In the genomic region with DNA sequence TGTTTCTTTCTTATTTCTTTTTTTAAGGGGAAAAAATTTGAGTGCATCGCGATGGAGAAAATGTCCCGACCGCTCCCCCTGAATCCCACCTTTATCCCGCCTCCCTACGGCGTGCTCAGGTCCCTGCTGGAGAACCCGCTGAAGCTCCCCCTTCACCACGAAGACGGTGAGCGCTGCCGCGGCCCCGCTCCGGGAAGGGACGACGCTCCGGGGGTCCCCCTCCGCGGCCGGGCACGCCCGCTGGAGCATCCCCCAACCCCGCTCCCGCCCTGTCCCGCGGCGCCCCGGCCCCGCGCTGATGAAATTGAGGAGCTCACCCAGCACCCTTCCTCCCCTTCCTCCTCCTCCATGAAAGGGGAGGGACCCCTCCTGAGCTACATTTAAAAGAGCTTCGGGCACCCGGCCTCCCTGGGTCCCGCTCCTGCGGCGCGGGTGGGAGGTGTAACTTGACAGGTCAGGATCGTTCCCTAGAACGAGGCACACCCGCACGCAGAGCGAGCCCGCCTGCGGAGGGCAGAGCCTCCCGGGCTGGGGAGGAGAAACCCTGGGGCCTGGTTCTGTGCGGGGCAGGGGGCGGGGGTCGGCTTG, we compare ENCODE assay signal across 8 cellular contexts. TPM values are rescaled to one million over a fixed set of nuclear protein-coding genes. Genes with fewer than 3 reads are reported as not detected.
DNase-seq lines count a peak whose midpoint lies in the region; ATAC-seq and TF ChIP-seq lines count a peak whose summit lies in the region.

No MANE protein-coding gene starts in this region.

- peaks cover 20% of the 10 kb centered on the region for H3K4me1 Mint-ChIP-seq in activated CD4-positive, alpha-beta memory T cell treated with anti-CD3 and anti-CD28 coated beads, Interleukin-2, amount 10 ng/mL, durations not matched to agents 7 days and 5 days

- no peaks in the 10 kb centered on the region for H3K36me3 Mint-ChIP-seq in activated CD4-positive, alpha-beta memory T cell treated with anti-CD3 and anti-CD28 coated beads, Interleukin-2, amount 10 ng/mL, durations not matched to agents 7 days and 5 days (ENCODE audit: low read depth)

- H3K27me3 Mint-ChIP-seq in activated CD4-positive, alpha-beta memory T cell treated with anti-CD3 and anti-CD28 coated beads, Interleukin-2, amount 10 ng/mL, durations not matched to agents 7 days and 5 days, result peaks cover 74% of the 10 kb centered on the region

- H3K4me3 ChIP-seq in fibroblast of pulmonary artery (replicated peaks; ENCODE audit: low read depth, low read length), result peak overlapping the region; percentile 40

- POLR2A ChIA-PET in activated CD4-positive, alpha-beta memory T cell treated with anti-CD3 and anti-CD28 coated beads, Interleukin-2, amount 10 ng/mL, durations not matched to agents 7 days and 5 days (lab: Charles Lee), result interaction anchor here (0.6 to 4.7 kb wide), 3 partner anchors 9 to 80 kb away, joined by 3 to 25 read pairs (median 3); no protein-coding TSS in a partner anchor

- H3K9me3 Mint-ChIP-seq in activated CD4-positive, alpha-beta memory T cell treated with anti-CD3 and anti-CD28 coated beads, Interleukin-2, amount 10 ng/mL, durations not matched to agents 7 days and 5 days, result no peaks in the 10 kb centered on the region

- no peak for TF ChIP-seq CTCF in GM20000 (IDR thresholded peaks at IDR 0.05; ENCODE audit: extremely low read depth, missing control alignments)
- no peak for TF ChIP-seq CTCF in fibroblast of pulmonary artery (IDR thresholded peaks at IDR 0.05; ENCODE audit: low read length, missing control alignments)
- TF ChIP-seq CTCF in omental fat pad (IDR thresholded peaks at IDR 0.05), result no peak

- no peak overlapping the region for H3K27ac Mint-ChIP-seq in activated CD4-positive, alpha-beta memory T cell treated with anti-CD3 and anti-CD28 coated beads, Interleukin-2, amount 10 ng/mL, durations not matched to agents 7 days and 5 days

- peak; percentile 12 for ATAC-seq in omental fat pad (ENCODE audit: low FRiP score)
- ATAC-seq in GM21723 (IDR thresholded peaks at IDR 0.05; ENCODE audit: unreplicated experiment), result no peak
- no peak for ATAC-seq in HG03439 (IDR thresholded peaks at IDR 0.05; ENCODE audit: unreplicated experiment)

- CTCF ChIA-PET in activated CD4-positive, alpha-beta memory T cell treated with anti-CD3 and anti-CD28 coated beads, Interleukin-2, amount 10 ng/mL, durations not matched to agents 7 days and 5 days (lab: Charles Lee), result interaction anchor here (1.0 to 1.5 kb wide), 3 partner anchors 23 to 82 kb away, joined by 3 to 5 read pairs (median 4); no protein-coding TSS in a partner anchor

- peak; percentile 25 for DNase-seq in GM20000 (ENCODE audit: low spot score)
- no peak for DNase-seq in activated CD4-positive, alpha-beta memory T cell treated with anti-CD3 and anti-CD28 coated beads, Interleukin-2, amount 10 ng/mL, durations not matched to agents 7 days and 5 days
- no peak for DNase-seq in fibroblast of pulmonary artery (ENCODE audit: low read depth)
- no peak for DNase-seq in omental fat pad (ENCODE audit: low spot score)
- DNase-seq in middle frontal gyrus (ENCODE audit: extremely low spot score, low spot score), result no peak
- no peak for DNase-seq in dermis blood vessel endothelial cell

- H3K4me3 Mint-ChIP-seq in activated CD4-positive, alpha-beta memory T cell treated with anti-CD3 and anti-CD28 coated beads, Interleukin-2, amount 10 ng/mL, durations not matched to agents 7 days and 5 days, result peak overlapping the region; percentile 33

RNA-seq across cellular contexts. Expression of a gene that starts 0.8 kb away (rescaled TPM):
- 1 to 10 TPM; 2.8 to 3.3 TPM for total RNA-seq in activated CD4-positive, alpha-beta memory T cell treated with anti-CD3 and anti-CD28 coated beads, Interleukin-2, amount 10 ng/mL, durations not matched to agents 7 days and 5 days
- total RNA-seq in omental fat pad, result 10 to 100 TPM; 12.5 to 15.4 (median 14.6) TPM
- 0.05 TPM in 1 of 2 replicates, not detected in the other for total RNA-seq in dermis blood vessel endothelial cell
